9 cellular contexts compared by ENCODE assay signal in the genomic region with DNA sequence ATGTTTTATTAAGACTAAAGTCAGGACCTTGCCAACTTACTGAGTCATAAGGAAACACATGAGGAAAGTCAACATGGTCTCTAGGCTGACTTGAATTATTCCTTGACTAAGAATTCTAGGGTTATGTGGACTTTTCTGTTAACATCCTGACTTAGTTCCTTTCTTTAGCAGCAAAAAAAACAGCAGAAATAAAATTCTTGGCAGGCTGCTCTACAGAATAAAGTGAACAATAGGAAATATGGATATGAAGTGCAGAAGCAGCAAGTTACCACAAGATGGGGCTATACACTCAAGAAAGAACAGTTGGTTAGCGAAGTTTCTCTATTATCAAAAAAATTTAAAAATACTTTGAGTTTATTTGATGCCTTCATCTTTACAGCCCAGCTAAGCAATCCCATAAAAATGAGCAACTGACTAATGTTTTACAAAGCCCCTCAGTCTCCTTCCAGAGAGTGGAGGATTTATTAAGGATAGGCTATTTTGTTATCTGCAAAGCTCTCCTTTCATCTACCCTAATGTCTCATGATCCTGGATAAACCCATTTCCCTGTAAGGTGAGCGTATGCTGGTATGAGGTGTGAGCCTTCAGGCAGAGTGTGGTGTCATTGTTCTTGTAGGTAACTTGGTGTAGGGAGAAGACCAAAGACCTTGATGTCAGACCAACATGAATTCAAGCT. TPM values are rescaled to one million over a fixed set of nuclear protein-coding genes. Genes with fewer than 3 reads are reported as not detected.
DNase-seq lines count a peak whose midpoint lies in the region; TF ChIP-seq lines count a peak whose summit lies in the region.
"Had no signal": no experiment of that assay in that cellular context is flagged by ENCODE, and none has a peak within 500 bp of the region (broad histone marks: within the 10 kb centered on the region; RNA-seq: fewer than 3 reads in every experiment).

No MANE protein-coding gene starts in this region.

- no peaks in the 10 kb centered on the region for H3K36me3 ChIP-seq in prostate gland

- DNase-seq in stimulated activated CD4-positive, alpha-beta T cell treated with anti-CD3 and anti-CD28 coated beads, Interleukin-4, amount 100 ng/mL, for 24 hours, result peak; percentile 13
- DNase-seq in stimulated activated CD4-positive, alpha-beta T cell treated with anti-CD3 and anti-CD28 coated beads, Interleukin-4, amount 100 ng/mL, for 4 hours, result no peak
- DNase-seq in NAMALWA (ENCODE audit: low spot score) (peak; percentile 72), SK-N-DZ (ENCODE audit: low spot score) (peak; percentile 58), fibroblast of peridontal ligament (ENCODE audit: extremely low read depth) (peak; percentile 82), prostate gland (ENCODE audit: low spot score) (no peak), NCI-H128 (lab: John Stamatoyannopoulos, UW; ENCODE audit: unreplicated experiment) (no peak)
- DNase-seq in activated CD4-positive, alpha-beta T cell treated with anti-CD3 and anti-CD28 coated beads, Interleukin-2, amount 50 U/mL, for 1 hour, result no peak
- DNase-seq: activated naive CD8-positive, alpha-beta T cell treated with anti-CD3 and anti-CD28 coated beads, Interleukin-2, amount 10 ng/mL, durations not matched to agents 7 days and 5 days had no signal

- no peak for TF ChIP-seq POLR2A in prostate gland (IDR thresholded peaks at IDR 0.05)

- H3K4me3 ChIP-seq in prostate gland, result no peak overlapping the region

- no peak overlapping the region for H3K27ac ChIP-seq in prostate gland

- no peaks in the 10 kb centered on the region for H3K9me3 ChIP-seq in prostate gland

- TF ChIP-seq CTCF in prostate gland (IDR thresholded peaks at IDR 0.05), result peak; percentile 56 to 94 (median 90)

- WGBS in prostate gland, result 26% methylated on average over 2 of the region's 2 CpGs

- H3K27me3 ChIP-seq in prostate gland (replicated peaks; ENCODE audit: insufficient read depth), result no peaks in the 10 kb centered on the region

- intact Hi-C loops in prostate gland (cut with DNase I), result loop anchor here (2.0 to 10.0 kb wide), 2 partner anchors 62 to 260 kb away; no protein-coding TSS in a partner anchor

- no peaks in the 10 kb centered on the region for H3K4me1 ChIP-seq in prostate gland (replicated peaks)

RNA-seq across cellular contexts. Expression of a gene that starts 23.1 kb away (rescaled TPM):
- 25.1 and 29.0 TPM in 2 replicates for polyA plus RNA-seq in SK-N-DZ (2014; cell fraction: cytosol; rRNA removed)
- polyA plus RNA-seq in SK-N-DZ (2014; cell fraction: nucleus; rRNA removed), result 26.4 and 39.8 TPM in 2 replicates
- total RNA-seq in prostate gland, result 10 to 100 TPM; 37.5 to 54.6 TPM

RNA-seq across cellular contexts. Expression of a gene that starts 40.1 kb away (rescaled TPM):
- not detected in 2 replicates for polyA plus RNA-seq in SK-N-DZ (2014; cell fraction: cytosol; rRNA removed)
- polyA plus RNA-seq in SK-N-DZ (2014; cell fraction: nucleus; rRNA removed), result not detected in 2 replicates
- 1 to 10 TPM; 1.3 to 3.7 TPM for total RNA-seq in prostate gland

Comparison
In these comparisons a context has a peak if more than half of its experiments do, and no peak if none do; other contexts are left out.
1. DNase-seq: peak in stimulated activated CD4-positive, alpha-beta T cell treated with anti-CD3 and anti-CD28 coated beads, Interleukin-4, amount 100 ng/mL, for 24 hours (single experiment), NAMALWA (single experiment), SK-N-DZ (single experiment) and fibroblast of peridontal ligament (single experiment); none in stimulated activated CD4-positive, alpha-beta T cell treated with anti-CD3 and anti-CD28 coated beads, Interleukin-4, amount 100 ng/mL, for 4 hours (0 of 2), prostate gland (single experiment), NCI-H128 (single experiment) and activated CD4-positive, alpha-beta T cell treated with anti-CD3 and anti-CD28 coated beads, Interleukin-2, amount 50 U/mL, for 1 hour (single experiment).